18 cellular contexts compared by ENCODE assay signal in the genomic region with DNA sequence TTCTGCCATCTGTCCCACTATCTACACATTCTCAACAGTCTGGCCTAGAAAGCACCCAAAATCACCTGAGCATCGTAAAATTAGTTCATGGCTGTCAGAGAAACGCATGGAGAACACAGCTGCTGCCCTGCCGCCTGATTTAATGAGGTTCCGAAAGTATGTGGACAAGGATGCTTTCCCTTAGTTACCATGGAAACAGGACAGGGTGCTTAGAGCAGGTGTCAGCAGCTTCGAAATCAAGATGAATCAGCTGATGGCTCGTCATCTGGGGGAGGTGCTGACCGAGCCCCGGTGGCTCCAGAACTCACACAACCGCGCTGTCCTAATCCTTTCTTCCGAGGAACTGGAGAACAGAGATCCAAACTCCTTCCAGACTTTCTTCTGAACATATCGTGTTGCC.
DNase-seq lines count a peak whose midpoint lies in the region; ATAC-seq, FAIRE-seq and TF ChIP-seq lines count a peak whose summit lies in the region.
"Had no signal": no experiment of that assay in that cellular context is flagged by ENCODE, and none has a peak within 500 bp of the region (broad histone marks: within the 10 kb centered on the region; RNA-seq: fewer than 3 reads in every experiment).

No MANE protein-coding gene starts in this region.

- DNase-seq in COR-L47 (lab: John Stamatoyannopoulos, UW) (peak; percentile 34), NCI-H1092 treated with DMSO at 0.1 percent for 48 hours (lab: John Stamatoyannopoulos, UW) (peak; percentile 53), NCI-H524 treated with DMSO at 0.1 percent for 48 hours (lab: John Stamatoyannopoulos, UW) (peak; percentile 64), brain microvascular endothelial cell (no peak)
- DNase-seq: activated CD4-positive, alpha-beta T cell treated with anti-CD3 and anti-CD28 coated beads for 36 hours; activated gamma-delta T cell treated with Interleukin-2 at 50 U/mL for 16 hours; gastrocnemius medialis; GDM1; HCEC 1CT; naive thymus-derived CD4-positive, alpha-beta T cell had no signal

- no peak overlapping the region for H3K27ac ChIP-seq in brain microvascular endothelial cell
- H3K27ac ChIP-seq: gastrocnemius medialis, SJSA1 had no signal

- H3K27me3 ChIP-seq in brain microvascular endothelial cell (replicated peaks), result no peaks in the 10 kb centered on the region

- ATAC-seq in GM21390 (IDR thresholded peaks at IDR 0.05; ENCODE audit: unreplicated experiment) (no peak), HG02840 (IDR thresholded peaks at IDR 0.05; ENCODE audit: low FRiP score, unreplicated experiment) (no peak), GM18868 (IDR thresholded peaks at IDR 0.05; ENCODE audit: unreplicated experiment) (no peak)
- ATAC-seq: activated CD4-positive, alpha-beta T cell treated with anti-CD3 and anti-CD28 coated beads for 36 hours; gastrocnemius medialis; naive thymus-derived CD4-positive, alpha-beta T cell had no signal

- peak; percentile 86 for FAIRE-seq in islet of Langerhans (lab: Jason Lieb, UNC)
- FAIRE-seq: colon, GM12891 had no signal

- no peaks in the 10 kb centered on the region for H3K36me3 ChIP-seq in brain microvascular endothelial cell (replicated peaks)
- H3K36me3 ChIP-seq: gastrocnemius medialis, SJSA1 had no signal

- in situ Hi-C loops in brain microvascular endothelial cell (cut with HindIII; ENCODE audit: low pct_ligation_motif_present, low sequenced_read_pairs), result no loop called here

- H3K4me3 ChIP-seq in brain microvascular endothelial cell (ENCODE audit: low read depth, low read length), result no peak overlapping the region
- H3K4me3 ChIP-seq: gastrocnemius medialis, lung, SJSA1 had no signal

- no peak for TF ChIP-seq CTCF in brain microvascular endothelial cell (IDR thresholded peaks at IDR 0.05; ENCODE audit: low read depth, low read length, missing control alignments)
